9 cellular contexts compared by ENCODE assay signal in genomic region chr20:63519765-63520593, GRCh38. TPM values are rescaled to one million over a fixed set of nuclear protein-coding genes. Genes with fewer than 3 reads are reported as not detected.
A peak's percentile ranks its signal among the peaks of the same experiment; 100 is the strongest.
DNase-seq lines count a peak whose midpoint lies in the region.
"Had no signal": no experiment of that assay in that cellular context is flagged by ENCODE, and none has a peak within 500 bp of the region (broad histone marks: within the 10 kb centered on the region; RNA-seq: fewer than 3 reads in every experiment).

No MANE protein-coding gene starts in this region.

- WGBS in GM23248 (ENCODE audit: low coverage in 1 of 2, low lambda C conversion rate in 2 of 2, missing lambda C conversion rate in 2 of 2), 2 experiments, result 1 to 4% methylated on average over 27 to 60 of the region's 73 CpGs

- H3K9me2 ChIP-seq in GM23248 (ENCODE audit: insufficient read depth), result no peaks in the 10 kb centered on the region

- H3K4me1 ChIP-seq in GM23248 (ENCODE audit: insufficient read depth), result 0 out of 2 replicates have a peak, but pooled peaks cover 2% of the 10 kb centered on the region
- H3K4me1 ChIP-seq in effector memory CD4-positive, alpha-beta T cell (ENCODE audit: control insufficient read depth, insufficient read depth, low read length, poor library complexity, severe bottlenecking), result peaks cover 25% of the 10 kb centered on the region

- in situ Hi-C loops in GM23248 (cut with MboI), result no loop called here

- peaks cover 16% of the 10 kb centered on the region for H3F3A ChIP-seq in GM23248 (ENCODE audit: insufficient read depth)

- H3K9ac ChIP-seq in GM23248, result peak overlapping the region; percentile 95

- 0 out of 2 replicates have a peak, but pooled peaks cover 4% of the 10 kb centered on the region for H3K36me3 ChIP-seq in GM23248 (ENCODE audit: low read depth)
- H3K36me3 ChIP-seq in effector memory CD4-positive, alpha-beta T cell (ENCODE audit: control insufficient read depth, insufficient read depth, low read length), result peaks cover 10% of the 10 kb centered on the region

- H3K9me3 ChIP-seq in GM23248 (ENCODE audit: low read depth), result no peaks in the 10 kb centered on the region
- no peaks in the 10 kb centered on the region for H3K9me3 ChIP-seq in effector memory CD4-positive, alpha-beta T cell (ENCODE audit: control insufficient read depth, low read length)

- peak overlapping the region; percentile 83 for H3K4me3 ChIP-seq in GM23248
- H3K4me3 ChIP-seq in effector memory CD4-positive, alpha-beta T cell (ENCODE audit: insufficient read depth, low read depth, low read length, poor library complexity, severe bottlenecking), result peak overlapping the region; percentile 76

- peak overlapping the region; percentile 79 for H3K4me2 ChIP-seq in GM23248 (ENCODE audit: unreplicated experiment)

- DNase-seq in GM03348 (ENCODE audit: low spot score) (peak; percentile 87), GM23248 (peak; percentile 74), LHCN-M2 (ENCODE audit: low read depth) (peak; percentile 57), midbrain (lab: John Stamatoyannopoulos, UW) (peak; percentile 56), OCI-M1 (lab: John Stamatoyannopoulos, UW) (no peak)
- DNase-seq in activated CD4-positive, alpha-beta T cell treated with anti-CD3 and anti-CD28 coated beads, Interleukin-2, amount 50 U/mL, for 1 hour, result peak; percentile 53
- peak; percentile 53 to 66 (median 58) for DNase-seq in effector memory CD4-positive, alpha-beta T cell
- peak; percentile 47 to 51 for DNase-seq in stimulated activated CD8-positive, alpha-beta memory T cell treated with anti-CD3 and anti-CD28 coated beads, Interleukin-7, amount 100 ng/mL, for 1 hour (ENCODE audit: low read depth in 2 of 2)

- H2AFZ ChIP-seq in GM23248, result peak overlapping the region; percentile 85

- no peaks in the 10 kb centered on the region for H3K27me3 ChIP-seq in GM23248 (replicated peaks; ENCODE audit: insufficient read depth)
- H3K27me3 ChIP-seq in effector memory CD4-positive, alpha-beta T cell (replicated peaks; ENCODE audit: control insufficient read depth, insufficient read depth, low read length, poor library complexity, severe bottlenecking), result no peaks in the 10 kb centered on the region

- H3K79me2 ChIP-seq in GM23248 (ENCODE audit: insufficient read depth), result peaks cover 8% of the 10 kb centered on the region

- H4K20me1 ChIP-seq in GM23248 (ENCODE audit: insufficient read depth), result peaks cover 4% of the 10 kb centered on the region; the same call in 1 of the 2 replicates

- H3K27ac ChIP-seq in GM23248, result peak overlapping the region; percentile 75
- peak overlapping the region; percentile 70 for H3K27ac ChIP-seq in effector memory CD4-positive, alpha-beta T cell (ENCODE audit: insufficient read depth, low read length, poor library complexity, severe bottlenecking)

RNA-seq across cellular contexts. Expression of gene PPDPF, which starts 0.6 kb away (rescaled TPM):
- 132 and 236 TPM in 2 replicates for total RNA-seq in GM23248 (2014; rRNA removed; shearing (Covaris generic))
- polyA plus RNA-seq in GM23248 (2016; fragmentation: Nextera tagmentation; extraction: Ambion mirVana), result 170 and 171 TPM in 2 replicates
- total RNA-seq in LHCN-M2 (2014; rRNA removed), result 154 and 194 TPM in 2 replicates
- polyA plus RNA-seq in LHCN-M2 (2012), result 442 TPM

RNA-seq across cellular contexts. Expression of gene PTK6, which starts 17.2 kb away (rescaled TPM):
- 0.13 TPM in 1 of 2 replicates, not detected in the other for total RNA-seq in GM23248 (2014; rRNA removed; shearing (Covaris generic))
- polyA plus RNA-seq in GM23248 (2016; fragmentation: Nextera tagmentation; extraction: Ambion mirVana), result 0.06 TPM in 1 of 2 replicates, not detected in the other
- total RNA-seq in LHCN-M2 (2014; rRNA removed), result 0.40 and 0.45 TPM in 2 replicates
- 0.32 TPM for polyA plus RNA-seq in LHCN-M2 (2012)
- total RNA-seq: frontal cortex had no signal

RNA-seq across cellular contexts. Expression of gene EEF1A2, which starts 21.1 kb away (rescaled TPM):
- 0.43 TPM in 1 of 2 replicates, not detected in the other for total RNA-seq in GM23248 (2014; rRNA removed; shearing (Covaris generic))
- polyA plus RNA-seq in GM23248 (2016; fragmentation: Nextera tagmentation; extraction: Ambion mirVana), result not detected in 2 replicates
- 0.32 and 0.46 TPM in 2 replicates for total RNA-seq in LHCN-M2 (2014; rRNA removed)
- polyA plus RNA-seq in LHCN-M2 (2012), result 0.56 TPM

RNA-seq across cellular contexts. Expression of gene SRMS, which starts 27.6 kb away (rescaled TPM):
- not detected in 2 replicates for total RNA-seq in GM23248 (2014; rRNA removed; shearing (Covaris generic))
- polyA plus RNA-seq in GM23248 (2016; fragmentation: Nextera tagmentation; extraction: Ambion mirVana), result not detected in 2 replicates
- not detected in 2 replicates for total RNA-seq in LHCN-M2 (2014; rRNA removed)
- not detected for polyA plus RNA-seq in LHCN-M2 (2012)
- total RNA-seq: frontal cortex had no signal

RNA-seq across cellular contexts. Expression of gene FNDC11, which starts 34.0 kb away (rescaled TPM):
- 0.65 TPM in 1 of 2 replicates, not detected in the other for total RNA-seq in GM23248 (2014; rRNA removed; shearing (Covaris generic))
- polyA plus RNA-seq in GM23248 (2016; fragmentation: Nextera tagmentation; extraction: Ambion mirVana), result 0.15 and 0.37 TPM in 2 replicates
- total RNA-seq in LHCN-M2 (2014; rRNA removed), result 0.13 and 0.46 TPM in 2 replicates
- 0.19 TPM for polyA plus RNA-seq in LHCN-M2 (2012)
